Comparison of ENCODE assay signal across 9 cellular contexts in genomic region chr1:8374356-8374755, GRCh38. TPM values are rescaled to one million over a fixed set of nuclear protein-coding genes. Genes with fewer than 3 reads are reported as not detected.
A peak's percentile ranks its signal among the peaks of the same experiment; 100 is the strongest.
DNase-seq lines count a peak whose midpoint lies in the region; ATAC-seq and TF ChIP-seq lines count a peak whose summit lies in the region.
"Had no signal": no experiment of that assay in that cellular context is flagged by ENCODE, and none has a peak within 500 bp of the region (broad histone marks: within the 10 kb centered on the region; RNA-seq: fewer than 3 reads in every experiment).

No MANE protein-coding gene starts in this region.

- H2BK12ac ChIP-seq in neuronal stem cell (ENCODE audit: low read length) = no peak overlapping the region

- no peak overlapping the region for H2AK5ac ChIP-seq in neuronal stem cell (ENCODE audit: low read depth, low read length)

- H3K14ac ChIP-seq in neuronal stem cell (ENCODE audit: low read length) = no peak overlapping the region

- TF ChIP-seq CTCF in A673 (conservative IDR thresholded peaks at IDR 0.05; ENCODE audit: low read depth, low read length) = no peak
- no peak for TF ChIP-seq CTCF in epithelial cell of proximal tubule (conservative IDR thresholded peaks at IDR 0.05; ENCODE audit: low read depth, low read length)

- no peak overlapping the region for H4K91ac ChIP-seq in neuronal stem cell (ENCODE audit: low read depth, low read length, poor library complexity)

- no peak overlapping the region for H4K8ac ChIP-seq in neuronal stem cell (ENCODE audit: low read depth, low read length)

- H3K27me3 ChIP-seq in A673 (replicated peaks; ENCODE audit: insufficient read depth, low read depth, low read length, poor library complexity) = no peaks in the 10 kb centered on the region
- H3K27me3 ChIP-seq in SJCRH30 = no peaks in the 10 kb centered on the region
- no peaks in the 10 kb centered on the region for H3K27me3 ChIP-seq in neuronal stem cell (ENCODE audit: control insufficient read depth in 3 of 3, insufficient read depth in 3 of 3, low read depth in 1 of 3, low read length in 3 of 3)

- H3K9ac ChIP-seq in neuronal stem cell (ENCODE audit: low read depth, low read length, poor library complexity) = no peak overlapping the region

- peak overlapping the region; percentile 76 for H3K27ac ChIP-seq in A673 (ENCODE audit: low read depth, low read length, poor library complexity, severe bottlenecking)
- H3K27ac ChIP-seq in SJCRH30 = peak overlapping the region; percentile 33; the same call in 1 of the 2 replicates
- peak overlapping the region; percentile 27 for H3K27ac ChIP-seq in neuronal stem cell (replicated peaks; ENCODE audit: low read length)

- H2BK15ac ChIP-seq in neuronal stem cell (ENCODE audit: low read length) = no peak overlapping the region

- H3K4ac ChIP-seq in neuronal stem cell (ENCODE audit: low read length) = no peak overlapping the region

- BruUV-seq in A673 (replicated peaks; lab: Mats Ljungman, UMichigan) = no TSS peak

- H3K4me1 ChIP-seq in A673 (ENCODE audit: insufficient read depth, low read length, poor library complexity, severe bottlenecking) (peaks cover 76% of the 10 kb centered on the region), SJCRH30 (peaks cover 68% of the 10 kb centered on the region), neuronal stem cell (ENCODE audit: control insufficient read depth in 2 of 2, insufficient read depth in 1 of 2, low read depth in 1 of 2, low read length in 2 of 2) (peaks cover 39 to 46% of the 10 kb centered on the region in 2 donors)

- DNase-seq in A673 (ENCODE audit: low spot score) (no peak), SJCRH30 (no peak), epithelial cell of proximal tubule (ENCODE audit: low read depth) (no peak), neuronal stem cell (ENCODE audit: low spot score) (no peak), middle frontal gyrus (ENCODE audit: extremely low spot score, low spot score) (no peak), NCI-H2171 (lab: John Stamatoyannopoulos, UW) (no peak)
- DNase-seq in effector CD4-positive, alpha-beta T cell = no peak
- DNase-seq: activated naive CD8-positive, alpha-beta T cell treated with anti-CD3 and anti-CD28 coated beads, Interleukin-2, amount 10 ng/mL, durations not matched to agents 7 days and 5 days had no signal

- intact Hi-C loops in A673 (cut with micrococcal nuclease; ENCODE audit: unreplicated experiment) = loop anchor here (2.0 to 10.0 kb wide), 2 partner anchors 50 to 330 kb away; no protein-coding TSS in a partner anchor

- H2BK120ac ChIP-seq in neuronal stem cell (ENCODE audit: low read depth, low read length) = no peak overlapping the region

- peaks cover 6% of the 10 kb centered on the region for H3K79me1 ChIP-seq in neuronal stem cell (ENCODE audit: low read depth, low read length)

- no CpG with 5 or more reads among the region's 5 CpGs for WGBS in neuronal stem cell (ENCODE audit: extremely low coverage in 2 of 2, insufficient read length in 2 of 2, insufficient replicate concordance in 1 of 2), 2 donors

- H3K9me3 ChIP-seq in A673 (ENCODE audit: low read depth, low read length, poor library complexity, severe bottlenecking) = no peaks in the 10 kb centered on the region
- no peaks in the 10 kb centered on the region for H3K9me3 ChIP-seq in SJCRH30 (replicated peaks)
- H3K9me3 ChIP-seq in neuronal stem cell (replicated peaks in 1 of 2; ENCODE audit: control insufficient read depth in 2 of 2, insufficient read depth in 1 of 2, low read depth in 1 of 2, low read length in 2 of 2) = no peaks in the 10 kb centered on the region

- no peak overlapping the region for H2AFZ ChIP-seq in neuronal stem cell (ENCODE audit: low read length)

- POLR2A ChIA-PET in A673 (lab: Charles Lee; ENCODE audit: low non-redundant PET) = no interaction called here

- ATAC-seq in HG03097 (IDR thresholded peaks at IDR 0.05; ENCODE audit: low FRiP score, unreplicated experiment) = no peak

- no peak overlapping the region for H3K4me2 ChIP-seq in neuronal stem cell (ENCODE audit: insufficient read depth, low read length, poor library complexity, severe bottlenecking)

- H3K18ac ChIP-seq in neuronal stem cell (ENCODE audit: low read length) = no peak overlapping the region

- H2BK5ac ChIP-seq in neuronal stem cell (ENCODE audit: low read length) = no peak overlapping the region

- H3K23ac ChIP-seq in neuronal stem cell (ENCODE audit: low read depth, low read length, poor library complexity) = no peak overlapping the region

- H3K36me3 ChIP-seq in A673 (ENCODE audit: insufficient read depth, low read length, poor library complexity, severe bottlenecking) (peaks cover 6% of the 10 kb centered on the region), SJCRH30 (peaks cover 9% of the 10 kb centered on the region; the same call in 1 of the 2 replicates), neuronal stem cell (replicated peaks in 1 of 2; ENCODE audit: control insufficient read depth in 2 of 2, insufficient read depth in 2 of 2, low read length in 2 of 2) (peaks cover 0 to 41% of the 10 kb centered on the region in 2 donors)

- H3K4me3 ChIP-seq in A673 (ENCODE audit: low read depth, low read length, poor library complexity, severe bottlenecking) = peak overlapping the region; percentile 5
- H3K4me3 ChIP-seq in SJCRH30 = no peak overlapping the region
- H3K4me3 ChIP-seq in epithelial cell of proximal tubule (ENCODE audit: low read depth, low read length) = peak overlapping the region; percentile 28
- no peak overlapping the region for H3K4me3 ChIP-seq in neuronal stem cell (ENCODE audit: low read length in 2 of 2)

- CTCF ChIA-PET in A673 (lab: Charles Lee) = no interaction called here

RNA-seq across cellular contexts. Expression of gene SLC45A1, which starts 56.4 kb away (rescaled TPM):
- total RNA-seq in A673 (2021) (0.52 and 0.82 TPM in 2 replicates), epithelial cell of proximal tubule (0.22 and 0.63 TPM in 2 replicates)
- 1.7 and 2.8 TPM in 2 replicates for total RNA-seq in SJCRH30 (2014; rRNA removed; shearing (Covaris generic))
- 1.7 TPM for polyA plus RNA-seq in neuronal stem cell (2013, experiment 1 of 2)
- 1.7 TPM for polyA plus RNA-seq in neuronal stem cell (2013, experiment 2 of 2)

Comparison
In these comparisons a context has a peak if more than half of its experiments do, and no peak if none do; other contexts are left out.
1. H3K4me3 ChIP-seq: peak in A673 (single experiment) and epithelial cell of proximal tubule (single experiment); none in SJCRH30 (single experiment) and neuronal stem cell (0 of 2).
2. Peak in every context shown above with its lines, with median percentiles within 50 percentile points of each other: H3K27ac ChIP-seq.